ENCODE assay signal across 22 cellular contexts in the genomic region with DNA sequence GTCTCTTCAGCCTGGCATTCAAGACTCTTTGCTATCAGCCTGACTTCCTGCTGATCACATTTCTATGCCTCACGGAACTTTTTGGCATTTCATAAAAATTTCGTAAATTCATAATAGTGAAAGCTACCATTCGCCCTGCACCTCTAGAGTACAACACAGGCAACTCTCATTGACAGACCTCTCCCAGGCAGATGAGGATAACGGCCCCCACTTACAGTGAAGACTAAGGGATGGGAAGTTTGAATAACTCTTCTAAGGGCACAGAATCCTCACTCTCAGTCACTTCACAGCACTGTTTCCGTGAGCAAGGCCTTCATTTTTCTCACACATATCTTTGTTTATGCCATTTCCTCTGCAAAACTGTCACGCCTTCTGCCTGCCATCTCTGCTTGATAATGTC.
DNase-seq lines count a peak whose midpoint lies in the region; ATAC-seq and TF ChIP-seq lines count a peak whose summit lies in the region.
"Had no signal": no experiment of that assay in that cellular context is flagged by ENCODE, and none has a peak within 500 bp of the region (broad histone marks: within the 10 kb centered on the region; RNA-seq: fewer than 3 reads in every experiment).

No MANE protein-coding gene starts in this region.

- no peak overlapping the region for H3K27ac Mint-ChIP-seq in activated T-cell treated with anti-CD3 and anti-CD28 coated beads, Interleukin-2, amount 50 U/mL, for 72 hours
- H3K27ac Mint-ChIP-seq in T-helper 17 cell, result peak overlapping the region; percentile 11
- H3K27ac Mint-ChIP-seq: endodermal cell; stimulated activated memory B cell treated with anti-CD40 and anti-IgM and Interleukin-4, amounts not matched to agents 10 μg/mL and 1 μg/mL and 100 μg/mL, for 72 hours had no signal

- H3K4me3 ChIP-seq in spleen (no peak overlapping the region), right atrium auricular region (no peak overlapping the region)
- H3K4me3 ChIP-seq: GM23248, SK-N-MC, transverse colon had no signal

- H3K4me1 ChIP-seq in spleen (peaks cover 13 to 29% (median 18%) of the 10 kb centered on the region in 6 donors), right atrium auricular region (peaks cover 0 to 9% of the 10 kb centered on the region in 2 donors)

- peak overlapping the region in 6 of 8 donors; percentile 5 to 54 (median 28) for H3K27ac ChIP-seq in spleen
- no peak overlapping the region for H3K27ac ChIP-seq in right atrium auricular region
- H3K27ac ChIP-seq: GM23248, SK-N-MC, transverse colon had no signal

- intact Hi-C loops in spleen (cut with DNase I; ENCODE audit: low total_unique reads), result no loop called here

- H3K27me3 ChIP-seq in spleen (replicated peaks in 1 of 7) (no peaks in the 10 kb centered on the region), right atrium auricular region (no peaks in the 10 kb centered on the region)
- H3K27me3 ChIP-seq: transverse colon had no signal

- TF ChIP-seq POLR2A in erythroblast (IDR thresholded peaks at IDR 0.05; ENCODE audit: low read length) (no peak), spleen (IDR thresholded peaks at IDR 0.05) (no peak)

- DNase-seq in activated T-cell treated with anti-CD3 and anti-CD28 coated beads, Interleukin-2, amount 50 U/mL, for 72 hours, result no peak
- DNase-seq in activated T-cell treated with anti-CD3 and anti-CD28 coated beads, Interleukin-2, amount 50 U/mL, for 48 hours, result no peak
- no peak for DNase-seq in T-helper 17 cell
- peak; percentile 22 to 30 for DNase-seq in erythroblast (lab: John Stamatoyannopoulos, UW)
- no peak for DNase-seq in spleen
- DNase-seq in right atrium auricular region (ENCODE audit: low spot score), result no peak
- no peak for DNase-seq in NCI-H1092 (lab: John Stamatoyannopoulos, UW)
- DNase-seq: activated CD8-positive, alpha-beta memory T cell treated with anti-CD3 and anti-CD28 coated beads for 24 hours; C1 segment of cervical spinal cord; DMS79 treated with DMSO at 0.1 percent for 48 hours; endodermal cell; GM23248; head of caudate nucleus; islet precursor cell; mammary epithelial cell; NCI-H1417 treated with DMSO at 0.1 percent for 48 hours; NCI-H2171 treated with DMSO at 0.1 percent for 48 hours; NCI-H774; transverse colon had no signal

- peak; percentile 22 to 27 for ATAC-seq in activated T-cell treated with anti-CD3 and anti-CD28 coated beads, Interleukin-2, amount 50 U/mL, for 72 hours (replicated peaks in 1 of 2)
- ATAC-seq in T-helper 17 cell (no peak), GM21528 (IDR thresholded peaks at IDR 0.05; ENCODE audit: low FRiP score, unreplicated experiment) (no peak)
- ATAC-seq: stimulated activated memory B cell treated with anti-CD40 and anti-IgM and Interleukin-4, amounts not matched to agents 10 μg/mL and 1 μg/mL and 100 μg/mL, for 72 hours had no signal

- peaks cover under 1 to 3% of the 10 kb centered on the region in 2 donors for H3K9me3 Mint-ChIP-seq in activated T-cell treated with anti-CD3 and anti-CD28 coated beads, Interleukin-2, amount 50 U/mL, for 72 hours
- H3K9me3 Mint-ChIP-seq: endodermal cell had no signal

- H3K36me3 ChIP-seq in spleen (no peaks in the 10 kb centered on the region), right atrium auricular region (no peaks in the 10 kb centered on the region)
- H3K36me3 ChIP-seq: transverse colon had no signal

- H3K36me3 Mint-ChIP-seq in activated T-cell treated with anti-CD3 and anti-CD28 coated beads, Interleukin-2, amount 50 U/mL, for 72 hours (ENCODE audit: insufficient read depth in 2 of 2), result peaks cover 2 to 4% of the 10 kb centered on the region in 2 donors
- no peaks in the 10 kb centered on the region for H3K36me3 Mint-ChIP-seq in T-helper 17 cell (ENCODE audit: low read depth)
- H3K36me3 Mint-ChIP-seq: stimulated activated memory B cell treated with anti-CD40 and anti-IgM and Interleukin-4, amounts not matched to agents 10 μg/mL and 1 μg/mL and 100 μg/mL, for 72 hours had no signal

- peaks cover 41% of the 10 kb centered on the region for H3K4me1 Mint-ChIP-seq in activated T-cell treated with anti-CD3 and anti-CD28 coated beads, Interleukin-2, amount 50 U/mL, for 72 hours (ENCODE audit: low read depth)
- peaks cover 5% of the 10 kb centered on the region for H3K4me1 Mint-ChIP-seq in T-helper 17 cell

- peak overlapping the region; percentile 46 to 70 for H3K4me3 Mint-ChIP-seq in activated T-cell treated with anti-CD3 and anti-CD28 coated beads, Interleukin-2, amount 50 U/mL, for 72 hours
- peak overlapping the region; percentile 67 for H3K4me3 Mint-ChIP-seq in T-helper 17 cell
- H3K4me3 Mint-ChIP-seq: endodermal cell; stimulated activated memory B cell treated with anti-CD40 and anti-IgM and Interleukin-4, amounts not matched to agents 10 μg/mL and 1 μg/mL and 100 μg/mL, for 72 hours had no signal

- TF ChIP-seq CTCF in spleen (IDR thresholded peaks at IDR 0.05 in 8 of 11, conservative IDR thresholded peaks at IDR 0.05 in 3 of 11), result no peak
- no peak for TF ChIP-seq CTCF in right atrium auricular region (IDR thresholded peaks at IDR 0.05)

- 51 to 62% (median 55%) methylated on average over 6 of the region's 6 CpGs for WGBS in spleen, 5 donors

- H3K9me3 ChIP-seq in T-helper 17 cell (ENCODE audit: control insufficient read depth, low read length, poor library complexity, severe bottlenecking) (no peaks in the 10 kb centered on the region), spleen (peaks cover 0 to 10% (median 0%) of the 10 kb centered on the region in 8 donors), right atrium auricular region (no peaks in the 10 kb centered on the region)
- H3K9me3 ChIP-seq: transverse colon had no signal

- H3K27me3 Mint-ChIP-seq in activated T-cell treated with anti-CD3 and anti-CD28 coated beads, Interleukin-2, amount 50 U/mL, for 72 hours (ENCODE audit: low read depth), result no peaks in the 10 kb centered on the region
- H3K27me3 Mint-ChIP-seq in T-helper 17 cell, result peaks cover 5% of the 10 kb centered on the region
- H3K27me3 Mint-ChIP-seq: stimulated activated memory B cell treated with anti-CD40 and anti-IgM and Interleukin-4, amounts not matched to agents 10 μg/mL and 1 μg/mL and 100 μg/mL, for 72 hours had no signal

Comparison
In these comparisons a context has a peak if more than half of its experiments do, and no peak if none do; other contexts are left out.
1. ATAC-seq: peak in activated T-cell treated with anti-CD3 and anti-CD28 coated beads, Interleukin-2, amount 50 U/mL, for 72 hours (2 of 2); none in T-helper 17 cell (single experiment) and GM21528 (single experiment).
2. DNase-seq: peak in erythroblast (2 of 2); none in activated T-cell treated with anti-CD3 and anti-CD28 coated beads, Interleukin-2, amount 50 U/mL, for 72 hours (0 of 2), activated T-cell treated with anti-CD3 and anti-CD28 coated beads, Interleukin-2, amount 50 U/mL, for 48 hours (0 of 2), T-helper 17 cell (0 of 3), spleen (single experiment), right atrium auricular region (single experiment) and NCI-H1092 (single experiment).
3. H3K27ac ChIP-seq: peak in spleen (6 of 8); none in right atrium auricular region (0 of 2).